21 cellular contexts compared by ENCODE assay signal in genomic region chr16:751152-752007, GRCh38. TPM values are rescaled to one million over a fixed set of nuclear protein-coding genes. Genes with fewer than 3 reads are reported as not detected.
DNase-seq lines count a peak whose midpoint lies in the region; ATAC-seq and TF ChIP-seq lines count a peak whose summit lies in the region.
"Had no signal": no experiment of that assay in that cellular context is flagged by ENCODE, and none has a peak within 500 bp of the region (broad histone marks: within the 10 kb centered on the region; RNA-seq: fewer than 3 reads in every experiment).

No MANE protein-coding gene starts in this region.

- no peaks in the 10 kb centered on the region for H3K27me3 ChIP-seq in breast epithelium
- peaks cover 0 to 28% of the 10 kb centered on the region in 2 donors for H3K27me3 ChIP-seq in left lung
- no peaks in the 10 kb centered on the region for H3K27me3 ChIP-seq in upper lobe of right lung
- H3K27me3 ChIP-seq: ovary had no signal

- H3K4me3 ChIP-seq in breast epithelium (peak overlapping the region in 2 of 3 donors; percentile 5 to 27), left lung (no peak overlapping the region), upper lobe of right lung (no peak overlapping the region)
- H3K4me3 ChIP-seq: ovary, skin epidermis, tibial nerve had no signal

- H3K4me1 ChIP-seq in breast epithelium (peaks cover 0 to 3% of the 10 kb centered on the region in 2 donors), left lung (peaks cover 0 to 14% of the 10 kb centered on the region in 2 donors), upper lobe of right lung (no peaks in the 10 kb centered on the region)
- H3K4me1 ChIP-seq: tibial nerve had no signal

- H3K4me3 Mint-ChIP-seq in MCF 10A (ENCODE audit: unreplicated experiment): no peak overlapping the region
- H3K4me3 Mint-ChIP-seq: activated CD4-positive, alpha-beta memory T cell treated with anti-CD3 and anti-CD28 coated beads for 36 hours; activated naive CD4-positive, alpha-beta T cell treated with anti-CD3 and anti-CD28 coated beads, Interleukin-2, amount 50 U/mL, for 24 hours; activated T-cell treated with anti-CD3 and anti-CD28 coated beads, Interleukin-2, amount 50 U/mL, for 24 hours had no signal

- intact Hi-C loops in breast epithelium (cut with DNase I; ENCODE audit: low total_unique reads) (no loop called here), MCF 10A (cut with micrococcal nuclease) (no loop called here), left lung (cut with DNase I) (no loop called here), upper lobe of right lung (cut with DNase I) (no loop called here)

- H3K27me3 Mint-ChIP-seq in MCF 10A (ENCODE audit: insufficient read depth, unreplicated experiment): no peaks in the 10 kb centered on the region
- H3K27me3 Mint-ChIP-seq: activated naive CD4-positive, alpha-beta T cell treated with anti-CD3 and anti-CD28 coated beads, Interleukin-2, amount 50 U/mL, for 24 hours had no signal

- no peaks in the 10 kb centered on the region for H3K36me3 ChIP-seq in breast epithelium
- no peaks in the 10 kb centered on the region for H3K36me3 ChIP-seq in left lung
- H3K36me3 ChIP-seq in upper lobe of right lung: no peaks in the 10 kb centered on the region
- H3K36me3 ChIP-seq: ovary, tibial nerve had no signal

- no peaks in the 10 kb centered on the region for H3K4me1 Mint-ChIP-seq in MCF 10A (ENCODE audit: insufficient read depth, unreplicated experiment)
- H3K4me1 Mint-ChIP-seq: activated naive CD4-positive, alpha-beta T cell treated with anti-CD3 and anti-CD28 coated beads, Interleukin-2, amount 50 U/mL, for 24 hours had no signal

- no TSS peak for BruUV-seq in MCF 10A (replicated peaks; lab: Mats Ljungman, UMichigan)

- ATAC-seq in left lung: peak; percentile 67
- ATAC-seq in upper lobe of right lung: peak; percentile 72

- CTCF ChIA-PET in MCF 10A (lab: Yijun Ruan, JAX): interaction anchor here (0.5 to 2.7 kb wide), 6 partner anchors 10 to 39 kb away, joined by 3 to 16 read pairs (median 5); partner anchors contain the start of gene CIAO3

- no peaks in the 10 kb centered on the region for H3K9me3 Mint-ChIP-seq in MCF 10A (ENCODE audit: unreplicated experiment)
- H3K9me3 Mint-ChIP-seq: activated naive CD4-positive, alpha-beta T cell treated with anti-CD3 and anti-CD28 coated beads, Interleukin-2, amount 50 U/mL, for 24 hours had no signal

- no peak for TF ChIP-seq POLR2A in breast epithelium (IDR thresholded peaks at IDR 0.05)

- peak overlapping the region; percentile 65 to 79 for H3K27ac ChIP-seq in breast epithelium
- no peak overlapping the region for H3K27ac ChIP-seq in left lung
- no peak overlapping the region for H3K27ac ChIP-seq in upper lobe of right lung
- H3K27ac ChIP-seq: ovary, skin epidermis, tibial nerve had no signal

- no peaks in the 10 kb centered on the region for H3K36me3 Mint-ChIP-seq in MCF 10A (ENCODE audit: insufficient read depth, unreplicated experiment)
- H3K36me3 Mint-ChIP-seq: activated CD4-positive, alpha-beta memory T cell treated with anti-CD3 and anti-CD28 coated beads for 36 hours; activated naive CD4-positive, alpha-beta T cell treated with anti-CD3 and anti-CD28 coated beads, Interleukin-2, amount 50 U/mL, for 24 hours had no signal

- no peak overlapping the region for H3K27ac Mint-ChIP-seq in MCF 10A (ENCODE audit: low read depth, unreplicated experiment)
- H3K27ac Mint-ChIP-seq: activated CD4-positive, alpha-beta memory T cell treated with anti-CD3 and anti-CD28 coated beads for 36 hours; activated naive CD4-positive, alpha-beta T cell treated with anti-CD3 and anti-CD28 coated beads, Interleukin-2, amount 50 U/mL, for 24 hours; activated T-cell treated with anti-CD3 and anti-CD28 coated beads, Interleukin-2, amount 50 U/mL, for 24 hours had no signal

- no peak for TF ChIP-seq CTCF in breast epithelium (IDR thresholded peaks at IDR 0.05)
- TF ChIP-seq CTCF in MCF 10A (IDR thresholded peaks at IDR 0.05; ENCODE audit: unreplicated experiment): no peak
- no peak for TF ChIP-seq CTCF in left lung (IDR thresholded peaks at IDR 0.05)
- TF ChIP-seq CTCF in upper lobe of right lung (IDR thresholded peaks at IDR 0.05): no peak

- POLR2A ChIA-PET in MCF 10A (lab: Yijun Ruan, JAX): interaction anchor here (0.6 to 2.9 kb wide), 4 partner anchors 10 to 207 kb away, joined by 3 to 26 read pairs (median 3); partner anchors contain the start of gene MSLN

- DNase-seq in breast epithelium (ENCODE audit: low spot score in 2 of 2): peak in 1 of 2 donors; percentile 80
- DNase-seq in MCF 10A (ENCODE audit: unreplicated experiment): no peak
- DNase-seq in cerebellar cortex (ENCODE audit: low spot score): peak; percentile 58
- DNase-seq in left lung: peak in 1 of 2 donors; percentile 78
- DNase-seq in upper lobe of right lung: peak; percentile 68
- no peak for DNase-seq in NCI-H2171 treated with DMSO at 0.1 percent for 48 hours (lab: John Stamatoyannopoulos, UW)
- DNase-seq in H4 (ENCODE audit: low spot score): no peak
- no peak for DNase-seq in glomerular visceral epithelial cell (ENCODE audit: extremely low spot score)
- DNase-seq: activated CD4-positive, alpha-beta memory T cell treated with anti-CD3 and anti-CD28 coated beads for 36 hours; activated T-cell treated with anti-CD3 and anti-CD28 coated beads, Interleukin-2, amount 50 U/mL, for 24 hours; DMS153; effector CD4-positive, alpha-beta T cell; NCI-H1417 treated with DMSO at 0.1 percent for 48 hours; NCI-H2171; NCI-H774; ovary had no signal

- H3K9me3 ChIP-seq in breast epithelium: no peaks in the 10 kb centered on the region
- H3K9me3 ChIP-seq in left lung: no peaks in the 10 kb centered on the region
- H3K9me3 ChIP-seq in upper lobe of right lung: no peaks in the 10 kb centered on the region

RNA-seq across cellular contexts. Expression of gene MSLN, which starts 9.2 kb away (rescaled TPM):
- total RNA-seq in breast epithelium (10 to 100 TPM in 1 of 3 donors, not detected in 2; 49.2 TPM), MCF 10A (2022) (18.1 and 25.2 TPM in 2 replicates), left lung (100 to 1,000 TPM in 1 of 2 donors, 10 to 100 TPM in 1; 55.5 to 464 TPM), upper lobe of right lung (93.3 TPM)
- total RNA-seq in H4 (2014; rRNA removed; shearing (Covaris generic)): not detected in 2 replicates
- total RNA-seq: activated CD4-positive, alpha-beta memory T cell treated with anti-CD3 and anti-CD28 coated beads for 36 hours; LHCN-M2; RPMI7951 had no signal

RNA-seq across cellular contexts. Expression of gene CIAO3, which starts 10.6 kb away (rescaled TPM):
- total RNA-seq in breast epithelium: 10 to 100 TPM; 23.0 to 43.2 (median 41.6) TPM
- total RNA-seq in MCF 10A (2022): 28.5 and 31.1 TPM in 2 replicates
- total RNA-seq in left lung: 10 to 100 TPM; 26.7 to 28.2 TPM
- total RNA-seq in upper lobe of right lung: 24.2 TPM
- 15.0 and 18.5 TPM in 2 replicates for total RNA-seq in H4 (2014; rRNA removed; shearing (Covaris generic))

RNA-seq across cellular contexts. Expression of gene HAGHL, which starts 24.5 kb away (rescaled TPM):
- 1 to 10 TPM; 4.3 to 7.5 (median 5.1) TPM for total RNA-seq in breast epithelium
- 20.1 and 24.5 TPM in 2 replicates for total RNA-seq in MCF 10A (2022)
- total RNA-seq in left lung: 1 to 10 TPM; 8.7 to 9.9 TPM
- total RNA-seq in upper lobe of right lung: 8.9 TPM
- total RNA-seq in H4 (2014; rRNA removed; shearing (Covaris generic)): 4.1 and 14.5 TPM in 2 replicates

RNA-seq across cellular contexts. Expression of gene CCDC78, which starts 25.1 kb away (rescaled TPM):
- total RNA-seq in breast epithelium (1 to 10 TPM in 2 of 3 donors, under 1 TPM in 1; 0.48 to 2.9 (median 2.6) TPM), MCF 10A (2022) (4.6 and 6.0 TPM in 2 replicates), left lung (10 to 100 TPM in 1 of 2 donors, under 1 TPM in 1; 0.96 to 13.7 TPM), upper lobe of right lung (0.78 TPM)
- 0.23 TPM in 1 of 2 replicates, not detected in the other for total RNA-seq in H4 (2014; rRNA removed; shearing (Covaris generic))

RNA-seq across cellular contexts. Expression of gene ANTKMT, which starts 30.4 kb away (rescaled TPM):
- total RNA-seq in breast epithelium (10 to 100 TPM; 29.9 to 35.7 (median 30.4) TPM), MCF 10A (2022) (54.7 and 55.8 TPM in 2 replicates), left lung (10 to 100 TPM; 45.8 to 52.9 TPM), upper lobe of right lung (30.5 TPM)
- 10.9 and 22.8 TPM in 2 replicates for total RNA-seq in H4 (2014; rRNA removed; shearing (Covaris generic))

Comparison
In these comparisons a context has a peak if more than half of its experiments do, and no peak if none do; other contexts are left out.
1. DNase-seq: peak in cerebellar cortex (single experiment) and upper lobe of right lung (single experiment); none in MCF 10A (single experiment), NCI-H2171 treated with DMSO at 0.1 percent for 48 hours (single experiment), H4 (single experiment) and glomerular visceral epithelial cell (single experiment).
2. H3K27ac ChIP-seq: peak in breast epithelium (2 of 2); none in left lung (0 of 2) and upper lobe of right lung (single experiment).
3. H3K4me3 ChIP-seq: peak in breast epithelium (2 of 3); none in left lung (0 of 2) and upper lobe of right lung (single experiment).